1 cellular context compared by ENCODE assay signal in genomic region chr9:129888085-129888808, GRCh38.
TF ChIP-seq lines count a peak whose summit lies in the region.

No MANE protein-coding gene starts in this region.

TF ChIP-seq in K562, 482 proteins besides CTCF, POLR2A, EP300 and RAD21 (continued from another document and continues in another):
- TF ChIP-seq NCOA4 (IDR thresholded peaks at IDR 0.05; ENCODE audit: partially characterized antibody) (no peak), NFXL1 (CRISPR knock-in tag; IDR thresholded peaks at IDR 0.05) (no peak), KHSRP (IDR thresholded peaks at IDR 0.05) (no peak), TFE3 (CRISPR knock-in tag; IDR thresholded peaks at IDR 0.05) (no peak), NR0B1 (IDR thresholded peaks at IDR 0.05; ENCODE audit: partially characterized antibody) (no peak), THAP12 (CRISPR knock-in tag; IDR thresholded peaks at IDR 0.05) (peak; percentile 41; the same call in 1 of the 2 replicates), MAZ (CRISPR knock-in tag; conservative IDR thresholded peaks at IDR 0.05 in 1 of 2, IDR thresholded peaks at IDR 0.05 in 1 of 2) (peak in 1 of 2 experiments; percentile 68; a peak in 2 of 4 replicates), VEZF1 (CRISPR knock-in tag; IDR thresholded peaks at IDR 0.05) (no peak), TRIM28 (IDR thresholded peaks at IDR 0.05) (no peak), TCFL5 (CRISPR knock-in tag; conservative IDR thresholded peaks at IDR 0.05) (no peak), PTBP1 (IDR thresholded peaks at IDR 0.05; ENCODE audit: low read depth, low read length) (no peak), MCM7 (IDR thresholded peaks at IDR 0.05) (no peak), ZEB2 (IDR thresholded peaks at IDR 0.05) (no peak), ATF4 (CRISPR knock-in tag; IDR thresholded peaks at IDR 0.05) (0 out of 2 replicates have a peak, but pooled peaks have one; percentile 3), CHD7 (IDR thresholded peaks at IDR 0.05; ENCODE audit: low read depth, low read length) (no peak), ZNF217 (CRISPR knock-in tag; IDR thresholded peaks at IDR 0.05) (no peak), ZNF444 (CRISPR knock-in tag; IDR thresholded peaks at IDR 0.05) (0 out of 2 replicates have a peak, but pooled peaks have one; percentile 26), ZNF398 (CRISPR knock-in tag; IDR thresholded peaks at IDR 0.05) (no peak), NR2C1 (IDR thresholded peaks at IDR 0.05) (no peak), NR2C1 (tag; IDR thresholded peaks at IDR 0.05) (no peak), ZNF12 (CRISPR knock-in tag; IDR thresholded peaks at IDR 0.05) (no peak), SFPQ (IDR thresholded peaks at IDR 0.05; ENCODE audit: low read depth, low read length) (no peak), DDX20 (tag; IDR thresholded peaks at IDR 0.05; ENCODE audit: low read depth) (no peak), ETV1 (tag; conservative IDR thresholded peaks at IDR 0.05; ENCODE audit: low read depth) (peak; percentile 94), NEUROD1 (IDR thresholded peaks at IDR 0.05; ENCODE audit: borderline replicate concordance, low read depth, low read length, partially characterized antibody) (no peak), THRB (CRISPR knock-in tag; conservative IDR thresholded peaks at IDR 0.05) (no peak), HDAC8 (tag; IDR thresholded peaks at IDR 0.05) (0 out of 2 replicates have a peak, but pooled peaks have one; percentile 26), PKNOX1 (IDR thresholded peaks at IDR 0.05) (no peak), JUNB (CRISPR knock-in tag; conservative IDR thresholded peaks at IDR 0.05) (no peak)
